8 cellular contexts compared by ENCODE assay signal in the genomic region with DNA sequence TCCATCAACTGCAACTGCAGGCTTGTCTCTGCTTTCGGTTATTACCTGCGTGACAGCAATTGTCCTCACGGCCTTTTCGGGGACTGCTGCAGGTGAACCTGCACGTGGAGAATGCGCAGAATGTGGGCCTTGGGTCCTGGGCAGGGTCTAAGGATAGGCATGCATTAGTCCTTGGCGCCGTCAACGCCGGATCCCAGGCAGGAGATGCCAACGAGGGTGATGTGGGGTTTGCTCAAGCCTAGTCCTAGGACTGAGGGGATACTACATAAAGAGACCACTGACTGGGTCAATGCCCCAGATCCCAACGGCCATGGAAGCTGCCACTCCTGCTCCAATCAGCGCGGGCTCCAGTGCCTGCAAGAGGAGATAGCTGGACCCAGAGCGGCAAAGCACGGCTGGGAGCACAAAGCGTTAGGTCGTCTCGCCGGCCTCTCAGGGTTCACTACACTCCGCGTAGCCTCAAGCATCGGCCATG. TPM values are rescaled to one million over a fixed set of nuclear protein-coding genes. Genes with fewer than 3 reads are reported as not detected.
DNase-seq lines count a peak whose midpoint lies in the region; ATAC-seq and TF ChIP-seq lines count a peak whose summit lies in the region.

No MANE protein-coding gene starts in this region.

- H3K36me3 ChIP-seq in KOPT-K1 (ENCODE audit: insufficient read depth, low read length) = peaks cover 85% of the 10 kb centered on the region

- ATAC-seq in GM18870 (IDR thresholded peaks at IDR 0.05; ENCODE audit: unreplicated experiment) (peak; percentile 13), GM19351 (IDR thresholded peaks at IDR 0.05; ENCODE audit: unreplicated experiment) (no peak)
- no peak for ATAC-seq in effector memory CD8-positive, alpha-beta T cell (replicated peaks)

- H3K9me3 Mint-ChIP-seq in effector memory CD8-positive, alpha-beta T cell = no peaks in the 10 kb centered on the region
- H3K9me3 Mint-ChIP-seq in osteocyte (ENCODE audit: unreplicated experiment) = no peaks in the 10 kb centered on the region

- no peaks in the 10 kb centered on the region for H3K27me3 Mint-ChIP-seq in effector memory CD8-positive, alpha-beta T cell
- no peaks in the 10 kb centered on the region for H3K27me3 Mint-ChIP-seq in osteocyte (ENCODE audit: unreplicated experiment)

- no peak for TF ChIP-seq CTCF in osteocyte (IDR thresholded peaks at IDR 0.05)

- peaks cover 50 to 58% of the 10 kb centered on the region in 2 donors for H3K4me1 Mint-ChIP-seq in effector memory CD8-positive, alpha-beta T cell (ENCODE audit: low read depth in 2 of 2)
- peaks cover 54% of the 10 kb centered on the region for H3K4me1 Mint-ChIP-seq in osteocyte (ENCODE audit: unreplicated experiment)

- DNase-seq in effector memory CD8-positive, alpha-beta T cell = no peak
- DNase-seq in osteocyte (ENCODE audit: extremely low spot score, unreplicated experiment) = no peak
- DNase-seq in central memory CD4-positive, alpha-beta T cell = no peak
- DNase-seq in activated CD4-positive, CD25-positive, alpha-beta regulatory T cell (lab: John Stamatoyannopoulos, UW) = no peak
- no peak for DNase-seq in NCI-H2196 (lab: John Stamatoyannopoulos, UW; ENCODE audit: unreplicated experiment)

- H3K9me3 ChIP-seq in KOPT-K1 (ENCODE audit: insufficient read depth, low read length, poor library complexity, severe bottlenecking) = no peaks in the 10 kb centered on the region

- H3K27ac Mint-ChIP-seq in effector memory CD8-positive, alpha-beta T cell = peak overlapping the region in 1 of 2 donors; percentile 66
- peak overlapping the region; percentile 62 for H3K27ac Mint-ChIP-seq in osteocyte (ENCODE audit: unreplicated experiment)

- H3K27ac ChIP-seq in KOPT-K1 (ENCODE audit: low read depth, low read length, poor library complexity, severe bottlenecking) = peak overlapping the region; percentile 74

- peak overlapping the region; percentile 54 to 67 for H3K4me3 Mint-ChIP-seq in effector memory CD8-positive, alpha-beta T cell
- peak overlapping the region; percentile 60 for H3K4me3 Mint-ChIP-seq in osteocyte (ENCODE audit: unreplicated experiment)

- H3K36me3 Mint-ChIP-seq in effector memory CD8-positive, alpha-beta T cell (ENCODE audit: insufficient read depth) = peaks cover 82% of the 10 kb centered on the region
- H3K36me3 Mint-ChIP-seq in osteocyte (ENCODE audit: unreplicated experiment) = peaks cover 30% of the 10 kb centered on the region

RNA-seq across cellular contexts. Expression of a gene that starts 0.4 kb away (rescaled TPM):
- 50.3 and 53.7 TPM in 2 replicates for total RNA-seq in osteocyte

RNA-seq across cellular contexts. Expression of a gene that starts 5.5 kb away (rescaled TPM):
- 94.1 and 94.8 TPM in 2 replicates for total RNA-seq in osteocyte
